Comparison of ENCODE assay signal across 20 cellular contexts in the genomic region with DNA sequence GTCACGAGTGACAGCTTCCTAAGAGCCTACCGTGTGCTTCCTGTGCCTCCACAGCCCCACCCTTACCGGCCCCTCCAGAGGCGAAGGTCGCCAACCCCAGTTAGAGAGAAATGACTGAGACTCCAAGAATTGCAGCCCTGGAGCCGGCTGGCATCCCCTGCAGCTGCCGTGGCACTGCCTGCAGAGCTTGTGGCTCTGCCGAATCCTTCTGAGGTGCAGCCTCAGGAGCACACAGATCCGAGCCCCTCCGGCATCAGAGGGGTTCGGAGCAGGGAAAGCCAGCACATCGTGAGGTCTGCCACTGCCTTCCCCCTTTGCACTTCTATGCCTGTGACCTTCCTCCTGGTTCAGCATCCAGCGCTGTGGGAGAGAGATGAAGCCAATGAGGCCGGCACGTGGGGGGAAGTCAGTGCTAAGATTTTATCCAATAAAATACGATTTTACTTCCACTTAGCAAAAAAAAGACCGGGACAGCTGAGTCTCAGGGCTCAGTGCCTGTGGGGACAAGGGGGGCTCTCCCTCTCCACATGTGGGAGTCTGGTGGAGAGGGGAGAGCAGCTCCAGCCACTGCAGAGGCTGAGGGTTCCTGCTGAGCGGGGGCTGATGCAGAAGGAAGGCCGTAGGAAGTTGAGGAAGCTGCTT.
DNase-seq lines count a peak whose midpoint lies in the region; ATAC-seq, FAIRE-seq and TF ChIP-seq lines count a peak whose summit lies in the region.
"Had no signal": no experiment of that assay in that cellular context is flagged by ENCODE, and none has a peak within 500 bp of the region (broad histone marks: within the 10 kb centered on the region; RNA-seq: fewer than 3 reads in every experiment).

No MANE protein-coding gene starts in this region.

- CTCF ChIA-PET in activated naive CD4-positive, alpha-beta T cell treated with anti-CD3 and anti-CD28 coated beads for 36 hours (lab: Charles Lee), result interaction anchor here (1.0 kb wide), 1 partner anchor 555 kb away, joined by 5 read pairs; no protein-coding TSS in a partner anchor

- H2BK5ac ChIP-seq in mesendoderm (ENCODE audit: low read length), result no peak overlapping the region

- intact Hi-C loops in aorta (cut with DNase I), result no loop called here
- intact Hi-C loops in activated naive CD4-positive, alpha-beta T cell treated with anti-CD3 and anti-CD28 coated beads for 36 hours (cut with micrococcal nuclease), result no loop called here

- TF ChIP-seq CTCF in chondrocyte (IDR thresholded peaks at IDR 0.05), result no peak
- no peak for TF ChIP-seq CTCF in D721Med (IDR thresholded peaks at IDR 0.05; ENCODE audit: insufficient read depth, missing control alignments)

- H3K27ac ChIP-seq in mesendoderm (ENCODE audit: low read depth, low read length) (no peak overlapping the region), aorta (ENCODE audit: low read depth in 1 of 2, low read length in 2 of 2) (no peak overlapping the region)
- H3K27ac ChIP-seq: GM23248 had no signal

- H3K4ac ChIP-seq in mesendoderm (ENCODE audit: low read depth, low read length), result no peak overlapping the region

- no peaks in the 10 kb centered on the region for H3K79me1 ChIP-seq in mesendoderm (ENCODE audit: low read length)

- H3K23ac ChIP-seq in mesendoderm (ENCODE audit: low read length), result no peak overlapping the region

- H2BK120ac ChIP-seq in mesendoderm (ENCODE audit: low read depth, low read length), result no peak overlapping the region

- peak overlapping the region; percentile 39 for H3K56ac ChIP-seq in mesendoderm (ENCODE audit: low read length)

- no peak for FAIRE-seq in D721Med (lab: Jason Lieb, UNC)
- FAIRE-seq: A204.1, GM12878, H54 had no signal

- no peak overlapping the region for H3K4me3 Mint-ChIP-seq in chondrocyte (ENCODE audit: unreplicated experiment)
- H3K4me3 Mint-ChIP-seq in activated naive CD4-positive, alpha-beta T cell treated with anti-CD3 and anti-CD28 coated beads for 36 hours, result no peak overlapping the region
- H3K4me3 Mint-ChIP-seq: CD14-positive monocyte; CD8-positive, alpha-beta T cell had no signal

- H3K79me2 ChIP-seq in mesendoderm (ENCODE audit: control insufficient read depth, insufficient read depth, low read length), result no peaks in the 10 kb centered on the region

- no peak overlapping the region for H4K5ac ChIP-seq in mesendoderm (ENCODE audit: low read length)

- H3K36me3 Mint-ChIP-seq in chondrocyte (ENCODE audit: low read depth), result no peaks in the 10 kb centered on the region
- no peaks in the 10 kb centered on the region for H3K36me3 Mint-ChIP-seq in activated naive CD4-positive, alpha-beta T cell treated with anti-CD3 and anti-CD28 coated beads for 36 hours (ENCODE audit: low read depth)
- H3K36me3 Mint-ChIP-seq: CD14-positive monocyte; CD8-positive, alpha-beta T cell had no signal

- no peaks in the 10 kb centered on the region for H3K27me3 Mint-ChIP-seq in chondrocyte (ENCODE audit: low read depth)
- no peaks in the 10 kb centered on the region for H3K27me3 Mint-ChIP-seq in activated naive CD4-positive, alpha-beta T cell treated with anti-CD3 and anti-CD28 coated beads for 36 hours (ENCODE audit: low read depth)

- no peak overlapping the region for H3K4me2 ChIP-seq in mesendoderm (ENCODE audit: low read length)

- H3K4me1 ChIP-seq in mesendoderm (ENCODE audit: control insufficient read depth, low read depth, low read length), result no peaks in the 10 kb centered on the region
- H3K4me1 ChIP-seq in aorta (ENCODE audit: control insufficient read depth in 1 of 2, insufficient read depth in 2 of 2, low read length in 2 of 2), result no peaks in the 10 kb centered on the region
- H3K4me1 ChIP-seq: BE2C had no signal

- H3K9me3 Mint-ChIP-seq in chondrocyte (ENCODE audit: low read depth), result peaks cover 18% of the 10 kb centered on the region
- H3K9me3 Mint-ChIP-seq in activated naive CD4-positive, alpha-beta T cell treated with anti-CD3 and anti-CD28 coated beads for 36 hours, result no peaks in the 10 kb centered on the region
- H3K9me3 Mint-ChIP-seq: CD8-positive, alpha-beta T cell had no signal

- no peak overlapping the region for H3K4me3 ChIP-seq in H7 (ENCODE audit: insufficient read depth, low read depth, low read length)
- H3K4me3 ChIP-seq in mesendoderm (ENCODE audit: low read length), result no peak overlapping the region
- H3K4me3 ChIP-seq in aorta (ENCODE audit: low read length in 2 of 2), result no peak overlapping the region
- H3K4me3 ChIP-seq: GM12878, GM23248 had no signal

- H3K9me3 ChIP-seq in aorta (ENCODE audit: control insufficient read depth, low read length), result peaks cover 3% of the 10 kb centered on the region
- H3K9me3 ChIP-seq: BE2C had no signal

- H3K27me3 ChIP-seq in H7 (ENCODE audit: control insufficient read depth, insufficient read depth, low read length) (no peaks in the 10 kb centered on the region), mesendoderm (ENCODE audit: insufficient read depth, low read length, poor library complexity) (no peaks in the 10 kb centered on the region), aorta (ENCODE audit: control insufficient read depth in 1 of 2, insufficient read depth in 2 of 2, low read length in 1 of 2) (no peaks in the 10 kb centered on the region)
- H3K27me3 ChIP-seq: BE2C had no signal

- peak; percentile 55 for DNase-seq in H7
- peak; percentile 61 for DNase-seq in chondrocyte (ENCODE audit: low spot score)
- DNase-seq in mesendoderm, result no peak
- DNase-seq in aorta, result peak; percentile 3 to 59
- DNase-seq in D721Med (ENCODE audit: insufficient read length, low spot score), result no peak
- DNase-seq in activated naive CD4-positive, alpha-beta T cell treated with anti-CD3 and anti-CD28 coated beads for 36 hours, result no peak
- DNase-seq: ACHN; BE2C; Calu3; CD8-positive, alpha-beta T cell; DMS 273 treated with DMSO at 0.1 percent for 48 hours; DMS53; DND-41; EL; GM23248 had no signal

- no peak overlapping the region for H4K8ac ChIP-seq in mesendoderm (ENCODE audit: low read depth, low read length)

- H3K4me1 Mint-ChIP-seq in chondrocyte (ENCODE audit: low read depth), result no peaks in the 10 kb centered on the region
- no peaks in the 10 kb centered on the region for H3K4me1 Mint-ChIP-seq in activated naive CD4-positive, alpha-beta T cell treated with anti-CD3 and anti-CD28 coated beads for 36 hours (ENCODE audit: low read depth)
- H3K4me1 Mint-ChIP-seq: CD14-positive monocyte had no signal

- no peak overlapping the region for H3K27ac Mint-ChIP-seq in chondrocyte (ENCODE audit: unreplicated experiment)
- H3K27ac Mint-ChIP-seq in activated naive CD4-positive, alpha-beta T cell treated with anti-CD3 and anti-CD28 coated beads for 36 hours, result no peak overlapping the region
- H3K27ac Mint-ChIP-seq: CD14-positive monocyte; CD8-positive, alpha-beta T cell had no signal

- H2AK5ac ChIP-seq in mesendoderm (ENCODE audit: low read length), result no peak overlapping the region

- H3K18ac ChIP-seq in mesendoderm (ENCODE audit: low read length), result no peak overlapping the region

- ATAC-seq in aorta (ENCODE audit: low FRiP score) (no peak), HG02852 (IDR thresholded peaks at IDR 0.05; ENCODE audit: unreplicated experiment) (no peak)
- ATAC-seq: CD8-positive, alpha-beta T cell; GM12878 had no signal

- no CpG with 5 or more reads among the region's 19 CpGs for WGBS in mesendoderm (ENCODE audit: extremely low coverage, insufficient coverage, low lambda C conversion rate)
- WGBS in aorta, 2 donors, result 65% methylated on average over 19 of the region's 19 CpGs

- H2BK15ac ChIP-seq in mesendoderm (replicated peaks; ENCODE audit: low read depth), result no peak overlapping the region

- no peak overlapping the region for H3K9ac ChIP-seq in mesendoderm (ENCODE audit: low read length)
- H3K9ac ChIP-seq: GM23248 had no signal

- no peaks in the 10 kb centered on the region for H3K36me3 ChIP-seq in H7 (replicated peaks; ENCODE audit: control insufficient read depth, insufficient read depth, low read length)
- no peaks in the 10 kb centered on the region for H3K36me3 ChIP-seq in mesendoderm (ENCODE audit: control insufficient read depth, insufficient read depth, low read length)
- no peaks in the 10 kb centered on the region for H3K36me3 ChIP-seq in aorta (ENCODE audit: control insufficient read depth in 1 of 2, insufficient read depth in 2 of 2, low read length in 1 of 2)
- H3K36me3 ChIP-seq: BE2C had no signal

Comparison
In these comparisons a context has a peak if more than half of its experiments do, and no peak if none do; other contexts are left out.
1. DNase-seq: peak in H7 (single experiment), chondrocyte (single experiment) and aorta (2 of 2); none in mesendoderm (single experiment), D721Med (single experiment) and activated naive CD4-positive, alpha-beta T cell treated with anti-CD3 and anti-CD28 coated beads for 36 hours (single experiment).